Comparison of ENCODE assay signal across 18 cellular contexts in the genomic region with DNA sequence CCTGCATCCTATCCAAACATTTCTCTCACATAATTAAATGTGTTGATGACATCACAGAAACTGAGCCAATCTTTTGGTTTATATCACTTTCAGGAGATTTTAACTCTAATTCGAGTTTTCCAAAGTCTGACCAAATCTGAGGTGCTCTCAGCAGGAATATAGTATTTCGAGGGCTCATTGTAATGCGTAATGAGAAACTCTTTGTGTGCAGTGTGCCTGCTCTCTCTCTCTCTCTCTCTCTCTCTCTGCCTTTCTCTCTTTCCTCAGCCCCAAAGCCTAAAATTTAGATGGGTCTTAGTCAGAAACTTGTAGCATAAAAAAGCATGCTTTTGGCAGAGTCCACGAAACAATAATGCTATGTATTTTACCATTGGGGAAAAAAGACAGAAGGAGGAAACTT.
DNase-seq lines count a peak whose midpoint lies in the region; ATAC-seq, FAIRE-seq and TF ChIP-seq lines count a peak whose summit lies in the region.
"Had no signal": no experiment of that assay in that cellular context is flagged by ENCODE, and none has a peak within 500 bp of the region (broad histone marks: within the 10 kb centered on the region; RNA-seq: fewer than 3 reads in every experiment).

No MANE protein-coding gene starts in this region.

- in situ Hi-C loops in HepG2 (cut with HindIII; ENCODE audit: extremely low pct_ligation_motif_present, low pct_unique_long_range_greater_than_20kb) (no loop called here), K562 (cut with MboI) (no loop called here)

- no peak overlapping the region for H3K4me3 ChIP-seq in HepG2 (replicated peaks in 1 of 3; ENCODE audit: insufficient read depth in 1 of 3, low read depth in 2 of 3, low read length in 3 of 3)
- no peak overlapping the region for H3K4me3 ChIP-seq in right lobe of liver
- H3K4me3 ChIP-seq in K562, result no peak overlapping the region
- H3K4me3 ChIP-seq: BLaER1, HAP-1 had no signal

- FAIRE-seq in HepG2 (lab: Jason Lieb, UNC) (no peak), K562 (lab: Jason Lieb, UNC) (peak; percentile 71), islet of Langerhans (lab: Jason Lieb, UNC) (peak; percentile 98)
- FAIRE-seq: HTR-8/SVneo had no signal

- no peaks in the 10 kb centered on the region for H3K9me1 ChIP-seq in K562 (ENCODE audit: control insufficient read depth, insufficient read depth, low read length)

- BruUV-seq in HepG2 (replicated peaks; lab: Mats Ljungman, UMichigan) (no TSS peak), K562 (replicated peaks; lab: Mats Ljungman, UMichigan) (no TSS peak)

- H3K27me3 ChIP-seq in HepG2 (ENCODE audit: control insufficient read depth in 1 of 2, insufficient read depth in 2 of 2, low read length in 2 of 2) (peaks cover 0 to 6% of the 10 kb centered on the region in 2 experiments; a peak in 1 of 5 replicates), right lobe of liver (no peaks in the 10 kb centered on the region), K562 (ENCODE audit: control insufficient read depth in 2 of 2, insufficient read depth in 2 of 2, low read length in 2 of 2) (no peaks in the 10 kb centered on the region)
- H3K27me3 ChIP-seq: BLaER1 had no signal

- ATAC-seq in HepG2 (no peak), right lobe of liver (no peak), K562 (no peak)

- DNase-seq in HepG2 (ENCODE audit: low spot score) (no peak), right lobe of liver (no peak), K562 (ENCODE audit: extremely low read depth in 1 of 4, low spot score in 3 of 4) (no peak), dedifferentiated amniotic fluid mesenchymal stem cell (ENCODE audit: extremely low spot score) (no peak), NCI-H1092 (lab: John Stamatoyannopoulos, UW) (no peak), RKO (ENCODE audit: low spot score) (no peak)
- DNase-seq: 8988T; AML-193; Caco-2; CD8-positive, alpha-beta memory T cell; DMS53; GF-D8; GOT3; HFFc6 had no signal

- H3K79me2 ChIP-seq in HepG2 (ENCODE audit: insufficient read depth, low read length), result no peaks in the 10 kb centered on the region
- no peaks in the 10 kb centered on the region for H3K79me2 ChIP-seq in K562 (ENCODE audit: control insufficient read depth, insufficient read depth, low read length)

- H3K36me3 ChIP-seq in HepG2 (replicated peaks in 1 of 2; ENCODE audit: control insufficient read depth in 1 of 2, insufficient read depth in 2 of 2, low read length in 2 of 2) (no peaks in the 10 kb centered on the region), right lobe of liver (no peaks in the 10 kb centered on the region), K562 (ENCODE audit: control insufficient read depth, insufficient read depth, low read length) (no peaks in the 10 kb centered on the region)
- H3K36me3 ChIP-seq: BLaER1, HAP-1 had no signal

- CTCF ChIA-PET in HepG2 (lab: Yijun Ruan, JAX; ENCODE audit: low intra/inter-chr PET ratio, low total read pairs) (no interaction called here), K562 (lab: Yijun Ruan, JAX; ENCODE audit: low intra/inter-chr PET ratio) (no interaction called here)

- no peak for TF ChIP-seq EP300 in HepG2 (IDR thresholded peaks at IDR 0.05; ENCODE audit: low read depth in 2 of 2, low read length in 2 of 2)
- no peak for TF ChIP-seq EP300 in HepG2 (CRISPR knock-in tag; IDR thresholded peaks at IDR 0.05; ENCODE audit: borderline replicate concordance)
- TF ChIP-seq EP300 in K562 (IDR thresholded peaks at IDR 0.05; ENCODE audit: low read length), result no peak

- H3K4me2 ChIP-seq in HepG2 (ENCODE audit: low read depth, low read length) (no peak overlapping the region), K562 (ENCODE audit: insufficient read depth, low read length) (no peak overlapping the region)
- H3K4me2 ChIP-seq: BLaER1 had no signal

- H3K9ac ChIP-seq in HepG2 (ENCODE audit: insufficient read depth, low read depth, low read length) (no peak overlapping the region), K562 (ENCODE audit: insufficient read depth in 1 of 2, low read depth in 2 of 2, low read length in 2 of 2) (no peak overlapping the region)
- H3K9ac ChIP-seq: BLaER1 had no signal

- TF ChIP-seq RAD21 in HepG2 (CRISPR knock-in tag; IDR thresholded peaks at IDR 0.05) (no peak), K562 (CRISPR knock-in tag; conservative IDR thresholded peaks at IDR 0.05 in 1 of 2, IDR thresholded peaks at IDR 0.05 in 1 of 2) (no peak)

- intact Hi-C loops in HepG2 (cut with micrococcal nuclease; ENCODE audit: unreplicated experiment) (no loop called here), right lobe of liver (cut with DNase I) (no loop called here), K562 (cut with micrococcal nuclease) (no loop called here)

- 11% methylated on average over 4 of the region's 4 CpGs for WGBS in HepG2 (ENCODE audit: low lambda C conversion rate)
- WGBS in right lobe of liver (ENCODE audit: insufficient coverage, low coverage, low lambda C conversion rate, missing lambda C conversion rate), result 60% methylated on average over 4 of the region's 4 CpGs
- 8% methylated on average over 4 of the region's 4 CpGs for WGBS in K562 (ENCODE audit: insufficient coverage, low coverage, missing lambda C conversion rate)

- no peak overlapping the region for H3K27ac ChIP-seq in HepG2 (ENCODE audit: extremely low read length, insufficient read depth, low read length)
- no peak overlapping the region for H3K27ac ChIP-seq in right lobe of liver
- no peak overlapping the region for H3K27ac ChIP-seq in K562 (ENCODE audit: extremely low read depth, low read depth, low read length)
- H3K27ac ChIP-seq: BLaER1 had no signal

- no peaks in the 10 kb centered on the region for H3K9me3 ChIP-seq in HepG2 (ENCODE audit: low read length)
- no peaks in the 10 kb centered on the region for H3K9me3 ChIP-seq in right lobe of liver
- H3K9me3 ChIP-seq in K562 (replicated peaks; ENCODE audit: control insufficient read depth, insufficient read depth, low read depth, low read length), result no peaks in the 10 kb centered on the region
- H3K9me3 ChIP-seq: Caco-2, HAP-1 had no signal

- TF ChIP-seq POLR2A in HepG2 (IDR thresholded peaks at IDR 0.05; ENCODE audit: insufficient read depth in 1 of 2, low read depth in 2 of 2, low read length in 2 of 2), result no peak
- no peak for TF ChIP-seq POLR2A in right lobe of liver (IDR thresholded peaks at IDR 0.05)
- TF ChIP-seq POLR2A in K562 (conservative IDR thresholded peaks at IDR 0.05), result no peak

- POLR2A ChIA-PET in HepG2 (lab: Yijun Ruan, JAX), result no interaction called here
- POLR2A ChIA-PET in K562 (lab: Yijun Ruan, JAX), result no interaction called here

- H4K20me1 ChIP-seq in HepG2 (ENCODE audit: insufficient read depth, low read length), result no peaks in the 10 kb centered on the region
- H4K20me1 ChIP-seq in K562 (replicated peaks; ENCODE audit: control insufficient read depth, insufficient read depth, low read length), result no peaks in the 10 kb centered on the region
- H4K20me1 ChIP-seq: BLaER1 had no signal

- H2AFZ ChIP-seq in HepG2 (ENCODE audit: low read length) (no peak overlapping the region), K562 (ENCODE audit: low read depth, low read length) (no peak overlapping the region)

- H3K4me1 ChIP-seq in HepG2 (ENCODE audit: insufficient read depth, low read length), result no peaks in the 10 kb centered on the region
- peaks cover 0 to 6% (median 0%) of the 10 kb centered on the region in 4 donors for H3K4me1 ChIP-seq in right lobe of liver
- H3K4me1 ChIP-seq in K562 (replicated peaks in 1 of 2; ENCODE audit: control insufficient read depth in 2 of 2, insufficient read depth in 2 of 2, low read length in 2 of 2), result no peaks in the 10 kb centered on the region
- H3K4me1 ChIP-seq: BLaER1, Caco-2 had no signal

- no peak for TF ChIP-seq CTCF in HepG2 (CRISPR knock-in tag; IDR thresholded peaks at IDR 0.05)
- TF ChIP-seq CTCF in right lobe of liver (IDR thresholded peaks at IDR 0.05), result no peak
- no peak for TF ChIP-seq CTCF in K562 (IDR thresholded peaks at IDR 0.05 in 2 of 3, conservative IDR thresholded peaks at IDR 0.05 in 1 of 3; ENCODE audit: insufficient read depth in 2 of 3, low read depth in 1 of 3, low read length in 3 of 3)

TF ChIP-seq in HepG2, 621 proteins besides CTCF, POLR2A, EP300 and RAD21 (continues in another document):
- no peak for TF ChIP-seq NR2F1 (CRISPR knock-in tag; IDR thresholded peaks at IDR 0.05)
- TF ChIP-seq, protein P1, sequence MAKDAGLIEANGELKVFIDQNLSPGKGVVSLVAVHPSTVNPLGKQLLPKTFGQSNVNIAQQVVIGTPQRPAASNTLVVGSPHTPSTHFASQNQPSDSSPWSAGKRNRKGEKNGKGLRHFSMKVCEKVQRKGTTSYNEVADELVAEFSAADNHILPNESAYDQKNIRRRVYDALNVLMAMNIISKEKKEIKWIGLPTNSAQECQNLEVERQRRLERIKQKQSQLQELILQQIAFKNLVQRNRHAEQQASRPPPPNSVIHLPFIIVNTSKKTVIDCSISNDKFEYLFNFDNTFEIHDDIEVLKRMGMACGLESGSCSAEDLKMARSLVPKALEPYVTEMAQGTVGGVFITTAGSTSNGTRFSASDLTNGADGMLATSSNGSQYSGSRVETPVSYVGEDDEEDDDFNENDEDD (CRISPR knock-in tag; IDR thresholded peaks at IDR 0.05; ENCODE audit: borderline replicate concordance), result no peak
- TF ChIP-seq CREB1 (IDR thresholded peaks at IDR 0.05), result peak; percentile 71; the same call in 1 of the 2 replicates
- no peak for TF ChIP-seq CREB1 (CRISPR knock-in tag; IDR thresholded peaks at IDR 0.05)
- TF ChIP-seq ATF7 (IDR thresholded peaks at IDR 0.05), result 0 out of 2 replicates have a peak, but pooled peaks have one; percentile 5
- TF ChIP-seq ATF7 (CRISPR knock-in tag; IDR thresholded peaks at IDR 0.05), result no peak
- TF ChIP-seq ZFP41 (CRISPR knock-in tag; IDR thresholded peaks at IDR 0.05; ENCODE audit: borderline replicate concordance), result no peak
- no peak for TF ChIP-seq ZFAT (CRISPR knock-in tag; conservative IDR thresholded peaks at IDR 0.05)

TF ChIP-seq in K562, 482 proteins besides CTCF, POLR2A, EP300 and RAD21 (continues in another document):
- TF ChIP-seq TRIM28 (IDR thresholded peaks at IDR 0.05), result no peak
- TF ChIP-seq, protein P2, sequence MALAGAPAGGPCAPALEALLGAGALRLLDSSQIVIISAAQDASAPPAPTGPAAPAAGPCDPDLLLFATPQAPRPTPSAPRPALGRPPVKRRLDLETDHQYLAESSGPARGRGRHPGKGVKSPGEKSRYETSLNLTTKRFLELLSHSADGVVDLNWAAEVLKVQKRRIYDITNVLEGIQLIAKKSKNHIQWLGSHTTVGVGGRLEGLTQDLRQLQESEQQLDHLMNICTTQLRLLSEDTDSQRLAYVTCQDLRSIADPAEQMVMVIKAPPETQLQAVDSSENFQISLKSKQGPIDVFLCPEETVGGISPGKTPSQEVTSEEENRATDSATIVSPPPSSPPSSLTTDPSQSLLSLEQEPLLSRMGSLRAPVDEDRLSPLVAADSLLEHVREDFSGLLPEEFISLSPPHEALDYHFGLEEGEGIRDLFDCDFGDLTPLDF (CRISPR knock-in tag; IDR thresholded peaks at IDR 0.05), result no peak
- TF ChIP-seq HEY1 (CRISPR knock-in tag; IDR thresholded peaks at IDR 0.05; ENCODE audit: borderline replicate concordance), result no peak
